Comparison of ENCODE assay signal across 22 cellular contexts in genomic region chrX:3501833-3502535, GRCh38.
DNase-seq lines count a peak whose midpoint lies in the region; FAIRE-seq and TF ChIP-seq lines count a peak whose summit lies in the region.
"Had no signal": no experiment of that assay in that cellular context is flagged by ENCODE, and none has a peak within 500 bp of the region (broad histone marks: within the 10 kb centered on the region; RNA-seq: fewer than 3 reads in every experiment).

No MANE protein-coding gene starts in this region.

- peaks cover 13% of the 10 kb centered on the region for H3K9me3 Mint-ChIP-seq in mesothelial cell of epicardium

- no peaks in the 10 kb centered on the region for H3K27me3 Mint-ChIP-seq in mesothelial cell of epicardium (ENCODE audit: low read depth)
- H3K27me3 Mint-ChIP-seq: activated naive CD8-positive, alpha-beta T cell had no signal

- H3K4me1 ChIP-seq in thymus (ENCODE audit: control insufficient read depth, insufficient read depth, low read length) = no peaks in the 10 kb centered on the region
- H3K4me1 ChIP-seq: tibial artery had no signal

- H3K36me3 Mint-ChIP-seq in mesothelial cell of epicardium = no peaks in the 10 kb centered on the region
- H3K36me3 Mint-ChIP-seq: activated naive CD8-positive, alpha-beta T cell had no signal

- H3K9me3 ChIP-seq in thymus (ENCODE audit: control insufficient read depth) = no peaks in the 10 kb centered on the region
- H3K9me3 ChIP-seq: tibial artery had no signal

- peak overlapping the region; percentile 50 for H3K4me3 Mint-ChIP-seq in mesothelial cell of epicardium
- H3K4me3 Mint-ChIP-seq: activated naive CD8-positive, alpha-beta T cell; T-helper 1 cell treated with Interleukin-12 subunit alpha and Interleukin-12 subunit beta and Interleukin-4 antibody, amounts not matched to agents 30 μg/mL and 1 μg/mL, for 36 hours had no signal

- peak overlapping the region; percentile 40 for H3K27ac ChIP-seq in thymus (ENCODE audit: low read depth)
- H3K27ac ChIP-seq: 22Rv1, cardiac muscle cell, tibial artery had no signal

- FAIRE-seq in D721Med (lab: Jason Lieb, UNC) = no peak
- FAIRE-seq: GM18507, GM19239, HTR-8/SVneo had no signal

- 91% methylated on average over 21 of the region's 21 CpGs for WGBS in thymus

- peak overlapping the region; percentile 52 for H3K27ac Mint-ChIP-seq in mesothelial cell of epicardium
- H3K27ac Mint-ChIP-seq: activated naive CD8-positive, alpha-beta T cell; T-helper 1 cell treated with Interleukin-12 subunit alpha and Interleukin-12 subunit beta and Interleukin-4 antibody, amounts not matched to agents 30 μg/mL and 1 μg/mL, for 36 hours had no signal

- H3K4me1 Mint-ChIP-seq in mesothelial cell of epicardium = peaks cover 14% of the 10 kb centered on the region

- no peak for TF ChIP-seq CTCF in mesothelial cell of epicardium (IDR thresholded peaks at IDR 0.05; ENCODE audit: unreplicated experiment)
- TF ChIP-seq CTCF in D721Med (IDR thresholded peaks at IDR 0.05; ENCODE audit: insufficient read depth, missing control alignments) = no peak

- H3K4me3 ChIP-seq in thymus (ENCODE audit: low read length) = no peak overlapping the region
- H3K4me3 ChIP-seq: cardiac muscle cell, tibial artery had no signal

- H3K27me3 ChIP-seq in thymus (ENCODE audit: control insufficient read depth, insufficient read depth) = no peaks in the 10 kb centered on the region
- H3K27me3 ChIP-seq: cardiac muscle cell, tibial artery had no signal

- peak; percentile 75 for DNase-seq in DMS 273 (lab: John Stamatoyannopoulos, UW; ENCODE audit: unreplicated experiment)
- no peak for DNase-seq in DMS 273 treated with DMSO at 0.1 percent for 48 hours (lab: John Stamatoyannopoulos, UW)
- DNase-seq in astrocyte of the hippocampus (ENCODE audit: low read depth, low spot score) = peak; percentile 72
- peak in 1 of 2 experiments; percentile 45 for DNase-seq in mesothelial cell of epicardium (ENCODE audit: low spot score in 2 of 2, unreplicated experiment in 2 of 2)
- no peak for DNase-seq in activated CD4-positive, alpha-beta T cell treated with anti-CD3 and anti-CD28 coated beads for 1 hour
- no peak for DNase-seq in D721Med (ENCODE audit: insufficient read length, low spot score)
- no peak for DNase-seq in NCI-H2227 treated with DMSO at 0.1 percent for 48 hours (lab: John Stamatoyannopoulos, UW)
- DNase-seq: activated CD8-positive, alpha-beta memory T cell treated with anti-CD3 and anti-CD28 coated beads for 24 hours; DMS79 treated with DMSO at 0.1 percent for 48 hours; midbrain; NCI-H1417 treated with DMSO at 0.1 percent for 48 hours; NCI-H226; occipital lobe; tibial artery had no signal

- H3K36me3 ChIP-seq in thymus (ENCODE audit: control insufficient read depth, insufficient read depth) = no peaks in the 10 kb centered on the region
- H3K36me3 ChIP-seq: cardiac muscle cell, tibial artery had no signal

Comparison
In these comparisons a context has a peak if more than half of its experiments do, and no peak if none do; other contexts are left out.
1. DNase-seq: peak in DMS 273 (single experiment) and astrocyte of the hippocampus (single experiment); none in DMS 273 treated with DMSO at 0.1 percent for 48 hours (single experiment), activated CD4-positive, alpha-beta T cell treated with anti-CD3 and anti-CD28 coated beads for 1 hour (single experiment), D721Med (single experiment) and NCI-H2227 treated with DMSO at 0.1 percent for 48 hours (single experiment).